1 cellular context compared by ENCODE assay signal in the genomic region with DNA sequence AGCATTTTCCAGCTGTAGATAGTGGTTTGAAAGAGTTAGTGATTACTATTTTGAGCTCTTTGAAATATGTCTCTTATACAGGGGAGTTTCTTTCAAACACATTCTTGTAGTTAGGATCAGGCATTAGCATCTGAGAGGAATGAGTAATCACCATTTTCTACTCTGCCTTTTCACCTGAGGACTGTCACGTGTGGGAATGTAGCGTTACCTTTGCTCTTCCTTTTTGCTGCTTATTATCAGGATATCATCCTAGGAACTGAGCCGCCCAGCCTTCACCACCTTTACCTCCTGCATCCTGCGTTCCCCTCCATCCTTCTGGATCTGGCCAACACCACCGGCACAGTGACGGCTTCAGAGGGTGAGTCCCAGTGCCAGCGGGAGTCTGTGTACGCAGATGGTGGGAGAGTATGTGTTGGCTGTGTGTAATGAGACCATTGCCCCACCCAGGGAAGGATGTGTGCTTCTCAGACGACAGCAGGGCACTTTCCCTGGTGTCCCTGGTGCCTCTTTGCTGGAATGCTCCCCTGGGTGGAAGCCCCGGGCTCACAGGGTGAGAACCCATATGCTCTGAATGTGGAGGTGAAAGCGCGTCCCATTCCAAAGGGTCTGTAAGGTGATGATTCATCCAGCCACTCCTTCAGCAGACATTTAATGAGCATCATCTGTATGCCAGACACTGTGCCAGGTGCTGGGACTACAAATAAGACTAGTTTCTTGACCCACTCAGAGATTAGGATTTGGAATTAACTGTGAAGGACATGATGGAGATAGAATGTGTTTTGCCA.
TF ChIP-seq lines count a peak whose summit lies in the region.

No MANE protein-coding gene starts in this region.

TF ChIP-seq in IMR-90, 13 proteins besides CTCF, POLR2A, EP300 and RAD21:
- TF ChIP-seq CEBPB (IDR thresholded peaks at IDR 0.05; ENCODE audit: low read depth, low read length) (no peak), NFE2L2 (IDR thresholded peaks at IDR 0.05; ENCODE audit: low read depth, low read length) (no peak), MXI1 (IDR thresholded peaks at IDR 0.05; ENCODE audit: borderline replicate concordance, low read depth, low read length) (no peak), CHD1 (IDR thresholded peaks at IDR 0.05; ENCODE audit: low read depth, low read length) (no peak), MAFK (IDR thresholded peaks at IDR 0.05; ENCODE audit: low read depth, low read length) (no peak), FOS (IDR thresholded peaks at IDR 0.05; ENCODE audit: low read depth, low read length) (no peak), RCOR1 (IDR thresholded peaks at IDR 0.05; ENCODE audit: insufficient replicate concordance, low read length) (no peak), BHLHE40 (IDR thresholded peaks at IDR 0.05; ENCODE audit: low read depth, low read length) (no peak), SMC3 (IDR thresholded peaks at IDR 0.05; ENCODE audit: low read depth, low read length) (no peak), RFX5 (IDR thresholded peaks at IDR 0.05; ENCODE audit: low read depth, low read length) (no peak), MAZ (IDR thresholded peaks at IDR 0.05; ENCODE audit: borderline replicate concordance, low read depth, low read length) (no peak)
- TF ChIP-seq, protein P1, sequence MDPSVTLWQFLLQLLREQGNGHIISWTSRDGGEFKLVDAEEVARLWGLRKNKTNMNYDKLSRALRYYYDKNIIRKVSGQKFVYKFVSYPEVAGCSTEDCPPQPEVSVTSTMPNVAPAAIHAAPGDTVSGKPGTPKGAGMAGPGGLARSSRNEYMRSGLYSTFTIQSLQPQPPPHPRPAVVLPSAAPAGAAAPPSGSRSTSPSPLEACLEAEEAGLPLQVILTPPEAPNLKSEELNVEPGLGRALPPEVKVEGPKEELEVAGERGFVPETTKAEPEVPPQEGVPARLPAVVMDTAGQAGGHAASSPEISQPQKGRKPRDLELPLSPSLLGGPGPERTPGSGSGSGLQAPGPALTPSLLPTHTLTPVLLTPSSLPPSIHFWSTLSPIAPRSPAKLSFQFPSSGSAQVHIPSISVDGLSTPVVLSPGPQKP (IDR thresholded peaks at IDR 0.05; ENCODE audit: borderline replicate concordance, low read depth, low read length): no peak
- TF ChIP-seq, protein P2, sequence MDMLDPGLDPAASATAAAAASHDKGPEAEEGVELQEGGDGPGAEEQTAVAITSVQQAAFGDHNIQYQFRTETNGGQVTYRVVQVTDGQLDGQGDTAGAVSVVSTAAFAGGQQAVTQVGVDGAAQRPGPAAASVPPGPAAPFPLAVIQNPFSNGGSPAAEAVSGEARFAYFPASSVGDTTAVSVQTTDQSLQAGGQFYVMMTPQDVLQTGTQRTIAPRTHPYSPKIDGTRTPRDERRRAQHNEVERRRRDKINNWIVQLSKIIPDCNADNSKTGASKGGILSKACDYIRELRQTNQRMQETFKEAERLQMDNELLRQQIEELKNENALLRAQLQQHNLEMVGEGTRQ (IDR thresholded peaks at IDR 0.05; ENCODE audit: low read depth, low read length): no peak
TF ChIP-seq in IMR-90: peak in this region for 0.
